In genomic region chr2:78681386-78681785, GRCh38 we compare ENCODE assay signal across 23 cellular contexts.
DNase-seq lines count a peak whose midpoint lies in the region; ATAC-seq, FAIRE-seq and TF ChIP-seq lines count a peak whose summit lies in the region.
"Had no signal": no experiment of that assay in that cellular context is flagged by ENCODE, and none has a peak within 500 bp of the region (broad histone marks: within the 10 kb centered on the region; RNA-seq: fewer than 3 reads in every experiment).

No MANE protein-coding gene starts in this region.

- FAIRE-seq in HepG2 (lab: Jason Lieb, UNC): no peak
- FAIRE-seq: A204.1, GM12891, GM18507, H54 had no signal

- POLR2A ChIA-PET in HepG2 (lab: Yijun Ruan, JAX): no interaction called here

- BruUV-seq in HepG2 (replicated peaks; lab: Mats Ljungman, UMichigan): no TSS peak

- no peaks in the 10 kb centered on the region for H4K20me1 ChIP-seq in HepG2 (ENCODE audit: insufficient read depth, low read length)

- H3K36me3 ChIP-seq in HepG2 (replicated peaks in 1 of 2; ENCODE audit: control insufficient read depth in 1 of 2, insufficient read depth in 2 of 2, low read length in 2 of 2): no peaks in the 10 kb centered on the region
- H3K36me3 ChIP-seq in right lobe of liver: no peaks in the 10 kb centered on the region
- H3K36me3 ChIP-seq in suprapubic skin: no peaks in the 10 kb centered on the region
- H3K36me3 ChIP-seq: HAP-1 had no signal

- TF ChIP-seq POLR2A in HepG2 (IDR thresholded peaks at IDR 0.05; ENCODE audit: insufficient read depth in 1 of 2, low read depth in 2 of 2, low read length in 2 of 2) (no peak), right lobe of liver (IDR thresholded peaks at IDR 0.05) (no peak), suprapubic skin (IDR thresholded peaks at IDR 0.05) (no peak)

- intact Hi-C loops in HepG2 (cut with micrococcal nuclease; ENCODE audit: unreplicated experiment) (no loop called here), right lobe of liver (cut with DNase I) (no loop called here), head of caudate nucleus (cut with DNase I) (no loop called here), posterior cingulate gyrus (cut with DNase I) (no loop called here)

- TF ChIP-seq CTCF in HepG2 (CRISPR knock-in tag; IDR thresholded peaks at IDR 0.05) (no peak), right lobe of liver (IDR thresholded peaks at IDR 0.05) (no peak), suprapubic skin (IDR thresholded peaks at IDR 0.05) (no peak)

- H3K27me3 ChIP-seq in HepG2 (ENCODE audit: control insufficient read depth in 1 of 2, insufficient read depth in 2 of 2, low read length in 2 of 2) (peaks cover 2 to 9% of the 10 kb centered on the region in 2 experiments; a peak in 2 of 5 replicates), right lobe of liver (no peaks in the 10 kb centered on the region), suprapubic skin (no peaks in the 10 kb centered on the region)

- H3K9ac ChIP-seq in HepG2 (ENCODE audit: insufficient read depth, low read depth, low read length): no peak overlapping the region

- CTCF ChIA-PET in HepG2 (lab: Yijun Ruan, JAX; ENCODE audit: low intra/inter-chr PET ratio, low total read pairs): no interaction called here

- H3K27ac ChIP-seq in HepG2 (ENCODE audit: extremely low read length, insufficient read depth, low read length): no peak overlapping the region
- H3K27ac ChIP-seq in right lobe of liver: no peak overlapping the region
- H3K27ac ChIP-seq in suprapubic skin: no peak overlapping the region
- H3K27ac ChIP-seq: 22Rv1 had no signal

- H3K4me3 ChIP-seq in HepG2 (replicated peaks in 1 of 3; ENCODE audit: insufficient read depth in 1 of 3, low read depth in 2 of 3, low read length in 3 of 3): no peak overlapping the region
- H3K4me3 ChIP-seq in right lobe of liver: no peak overlapping the region
- no peak overlapping the region for H3K4me3 ChIP-seq in suprapubic skin
- H3K4me3 ChIP-seq: GM23338, HAP-1 had no signal

- no peaks in the 10 kb centered on the region for H3K79me2 ChIP-seq in HepG2 (ENCODE audit: insufficient read depth, low read length)

- peaks cover 16% of the 10 kb centered on the region for H3K4me1 ChIP-seq in HepG2 (ENCODE audit: insufficient read depth, low read length)
- H3K4me1 ChIP-seq in right lobe of liver: no peaks in the 10 kb centered on the region
- H3K4me1 ChIP-seq in suprapubic skin: no peaks in the 10 kb centered on the region
- H3K4me1 ChIP-seq: HAP-1 had no signal

- TF ChIP-seq EP300 in HepG2 (IDR thresholded peaks at IDR 0.05; ENCODE audit: low read depth in 2 of 2, low read length in 2 of 2) (no peak), HepG2 (CRISPR knock-in tag; IDR thresholded peaks at IDR 0.05; ENCODE audit: borderline replicate concordance) (no peak), suprapubic skin (IDR thresholded peaks at IDR 0.05) (no peak)

- ATAC-seq in HepG2: peak; percentile 35; the same call in 2 of the 3 replicates
- ATAC-seq in right lobe of liver: no peak
- ATAC-seq in HG03045 (IDR thresholded peaks at IDR 0.05; ENCODE audit: unreplicated experiment): no peak
- ATAC-seq: GM23338 had no signal

- no peak for TF ChIP-seq RAD21 in HepG2 (CRISPR knock-in tag; IDR thresholded peaks at IDR 0.05)

- WGBS in HepG2 (ENCODE audit: low lambda C conversion rate): 11% methylated on average over 4 of the region's 4 CpGs
- WGBS in right lobe of liver (ENCODE audit: insufficient coverage, low coverage, low lambda C conversion rate, missing lambda C conversion rate): no CpG with 5 or more reads among the region's 4 CpGs
- whole genome bisulfite sequencing in suprapubic skin: 85% methylated on average over 4 of the region's 4 CpGs

- in situ Hi-C loops in HepG2 (cut with HindIII; ENCODE audit: extremely low pct_ligation_motif_present, low pct_unique_long_range_greater_than_20kb): no loop called here

- no peak overlapping the region for H3K4me2 ChIP-seq in HepG2 (ENCODE audit: low read depth, low read length)
- H3K4me2 ChIP-seq: GM23338 had no signal

- H3K9me3 ChIP-seq in HepG2 (ENCODE audit: low read length) (no peaks in the 10 kb centered on the region), right lobe of liver (no peaks in the 10 kb centered on the region), suprapubic skin (no peaks in the 10 kb centered on the region)
- H3K9me3 ChIP-seq: HAP-1 had no signal

- DNase-seq in HepG2 (ENCODE audit: low spot score): no peak
- DNase-seq in right lobe of liver: no peak
- DNase-seq in head of caudate nucleus: peak in 39 of 42 donors; percentile 11 to 92 (median 53)
- peak in 6 of 10 donors; percentile 3 to 80 (median 42) for DNase-seq in posterior cingulate gyrus
- no peak for DNase-seq in AG08395 (ENCODE audit: low spot score)
- DNase-seq in suprapubic skin (ENCODE audit: low spot score in 2 of 2): no peak
- DNase-seq: AML-193; C1 segment of cervical spinal cord; Calu3; CD4-positive, alpha-beta memory T cell; COR-L47; DMS53; DMS79 treated with DMSO at 0.1 percent for 48 hours; GF-D8; HFFc6 had no signal

- no peak overlapping the region for H2AFZ ChIP-seq in HepG2 (ENCODE audit: low read length)

TF ChIP-seq in HepG2, 621 proteins besides CTCF, POLR2A, EP300 and RAD21:
- TF ChIP-seq ZNF749 (CRISPR knock-in tag; IDR thresholded peaks at IDR 0.05; ENCODE audit: borderline replicate concordance): no peak
- TF ChIP-seq EEA1 (CRISPR knock-in tag; IDR thresholded peaks at IDR 0.05; ENCODE audit: borderline replicate concordance): no peak
- no peak for TF ChIP-seq ZNF263 (CRISPR knock-in tag; IDR thresholded peaks at IDR 0.05)
- no peak for TF ChIP-seq HOXA7 (CRISPR knock-in tag; IDR thresholded peaks at IDR 0.05)
- no peak for TF ChIP-seq RFX1 (IDR thresholded peaks at IDR 0.05)
- no peak for TF ChIP-seq ZNF234 (CRISPR knock-in tag; conservative IDR thresholded peaks at IDR 0.05)
- TF ChIP-seq RXRA (CRISPR knock-in tag; IDR thresholded peaks at IDR 0.05): no peak
TF ChIP-seq in HepG2: peak in this region for 0.

Comparison
In these comparisons a context has a peak if more than half of its experiments do, and no peak if none do; other contexts are left out.
1. DNase-seq: peak in head of caudate nucleus (39 of 42) and posterior cingulate gyrus (6 of 10); none in HepG2 (single experiment), right lobe of liver (0 of 3), AG08395 (single experiment) and suprapubic skin (0 of 2).